15 cellular contexts compared by ENCODE assay signal in the genomic region with DNA sequence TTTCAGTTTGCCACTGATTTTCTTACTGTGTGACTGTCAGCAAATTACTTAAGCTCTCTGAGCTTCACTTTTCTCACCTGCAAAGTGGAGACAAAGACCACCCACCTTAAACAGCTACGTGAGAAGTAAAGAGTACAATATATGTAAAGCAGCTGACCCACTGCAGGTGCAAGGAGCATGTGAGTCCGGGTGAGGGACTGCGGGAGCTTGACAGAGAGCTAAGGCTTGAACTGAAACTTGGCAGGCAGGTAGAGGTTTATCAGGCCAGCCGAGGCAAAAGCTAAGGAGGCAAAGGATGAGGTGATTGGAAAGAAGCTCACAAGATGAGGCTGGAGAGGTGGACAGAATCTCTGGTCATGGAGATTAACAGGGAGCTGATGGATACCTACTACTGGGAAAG. TPM values are rescaled to one million over a fixed set of nuclear protein-coding genes. Genes with fewer than 3 reads are reported as not detected.
DNase-seq lines count a peak whose midpoint lies in the region; ATAC-seq, FAIRE-seq and TF ChIP-seq lines count a peak whose summit lies in the region.
"Had no signal": no experiment of that assay in that cellular context is flagged by ENCODE, and none has a peak within 500 bp of the region (broad histone marks: within the 10 kb centered on the region; RNA-seq: fewer than 3 reads in every experiment).

No MANE protein-coding gene starts in this region.

- DNase-seq in GM12891 (ENCODE audit: insufficient read length, low spot score) (no peak), endodermal cell (no peak)
- no peak for DNase-seq in stimulated activated effector memory CD8-positive, alpha-beta T cell treated with anti-CD3 and anti-CD28 coated beads, Interleukin-12 subunit alpha, Interleukin-12 subunit beta, amount 100 ng/mL, for 72 hours (ENCODE audit: low spot score in 2 of 2)
- no peak for DNase-seq in activated naive CD8-positive, alpha-beta T cell treated with anti-CD3 and anti-CD28 coated beads for 36 hours
- DNase-seq in activated CD4-positive, alpha-beta T cell treated with anti-CD3 and anti-CD28 coated beads, Interleukin-2, amount 50 U/mL, for 48 hours: no peak
- DNase-seq: CD4-positive, alpha-beta memory T cell; DMS53; HCEC 1CT; NCI-H1105; NCI-H2081 had no signal

- H3K36me3 ChIP-seq in HEK293 (ENCODE audit: control insufficient read depth in 2 of 2, insufficient read depth in 1 of 2, low read length in 2 of 2) (no peaks in the 10 kb centered on the region), endodermal cell (ENCODE audit: control insufficient read depth, insufficient read depth, low read length) (no peaks in the 10 kb centered on the region)
- H3K36me3 ChIP-seq: BLaER1 had no signal

- H3K9me3 ChIP-seq in HEK293 (ENCODE audit: control insufficient read depth, insufficient read depth, low read depth, low read length) (no peaks in the 10 kb centered on the region), endodermal cell (ENCODE audit: control insufficient read depth, low read length) (no peaks in the 10 kb centered on the region)
- H3K9me3 ChIP-seq: SJSA1 had no signal

- H3K4me1 ChIP-seq in HEK293 (ENCODE audit: control insufficient read depth, insufficient read depth, low read length) (peaks cover 9% of the 10 kb centered on the region), endodermal cell (ENCODE audit: control insufficient read depth, insufficient read depth, low read length) (peaks cover 7% of the 10 kb centered on the region)
- H3K4me1 ChIP-seq: BLaER1 had no signal

- no peak overlapping the region for H3K9ac ChIP-seq in endodermal cell (ENCODE audit: extremely low read depth, low read length, poor library complexity, severe bottlenecking)
- H3K9ac ChIP-seq: BLaER1 had no signal

- peaks cover 27% of the 10 kb centered on the region for H3K36me3 Mint-ChIP-seq in activated T-helper 17 cell treated with anti-CD3 and anti-CD28 coated beads, Interleukin-2, amount 50 U/mL, for 72 hours (ENCODE audit: low read depth)
- peaks cover 7% of the 10 kb centered on the region for H3K36me3 Mint-ChIP-seq in stimulated activated effector memory CD8-positive, alpha-beta T cell treated with anti-CD3 and anti-CD28 coated beads, Interleukin-12 subunit alpha, Interleukin-12 subunit beta, amount 100 ng/mL, for 72 hours
- H3K36me3 Mint-ChIP-seq in activated naive CD8-positive, alpha-beta T cell treated with anti-CD3 and anti-CD28 coated beads for 36 hours: peaks cover 5% of the 10 kb centered on the region
- H3K36me3 Mint-ChIP-seq in endodermal cell (ENCODE audit: low read depth): no peaks in the 10 kb centered on the region

- no peaks in the 10 kb centered on the region for H3K27me3 ChIP-seq in endodermal cell (ENCODE audit: control insufficient read depth, insufficient read depth, low read length, poor library complexity, severe bottlenecking)
- H3K27me3 ChIP-seq: BLaER1, SJSA1 had no signal

- H3K27ac Mint-ChIP-seq in activated T-helper 17 cell treated with anti-CD3 and anti-CD28 coated beads, Interleukin-2, amount 50 U/mL, for 72 hours: peak overlapping the region; percentile 23
- peak overlapping the region; percentile 39 for H3K27ac Mint-ChIP-seq in stimulated activated effector memory CD8-positive, alpha-beta T cell treated with anti-CD3 and anti-CD28 coated beads, Interleukin-12 subunit alpha, Interleukin-12 subunit beta, amount 100 ng/mL, for 72 hours
- H3K27ac Mint-ChIP-seq in activated naive CD8-positive, alpha-beta T cell treated with anti-CD3 and anti-CD28 coated beads for 36 hours: no peak overlapping the region
- no peak overlapping the region for H3K27ac Mint-ChIP-seq in endodermal cell

- ATAC-seq in activated T-helper 17 cell treated with anti-CD3 and anti-CD28 coated beads, Interleukin-2, amount 50 U/mL, for 72 hours (replicated peaks): no peak
- no peak for ATAC-seq in stimulated activated effector memory CD8-positive, alpha-beta T cell treated with anti-CD3 and anti-CD28 coated beads, Interleukin-12 subunit alpha, Interleukin-12 subunit beta, amount 100 ng/mL, for 72 hours
- no peak for ATAC-seq in GM21723 (IDR thresholded peaks at IDR 0.05; ENCODE audit: unreplicated experiment)

- no peaks in the 10 kb centered on the region for H3K9me3 Mint-ChIP-seq in activated T-helper 17 cell treated with anti-CD3 and anti-CD28 coated beads, Interleukin-2, amount 50 U/mL, for 72 hours
- no peaks in the 10 kb centered on the region for H3K9me3 Mint-ChIP-seq in stimulated activated effector memory CD8-positive, alpha-beta T cell treated with anti-CD3 and anti-CD28 coated beads, Interleukin-12 subunit alpha, Interleukin-12 subunit beta, amount 100 ng/mL, for 72 hours
- H3K9me3 Mint-ChIP-seq in activated naive CD8-positive, alpha-beta T cell treated with anti-CD3 and anti-CD28 coated beads for 36 hours: no peaks in the 10 kb centered on the region
- peaks cover 5% of the 10 kb centered on the region for H3K9me3 Mint-ChIP-seq in endodermal cell

- peak; percentile 71 for FAIRE-seq in GM12891 (lab: Jason Lieb, UNC)

- POLR2A ChIA-PET in HEK293 (lab: Yijun Ruan, JAX): no interaction called here

- no peaks in the 10 kb centered on the region for H3K27me3 Mint-ChIP-seq in activated T-helper 17 cell treated with anti-CD3 and anti-CD28 coated beads, Interleukin-2, amount 50 U/mL, for 72 hours
- peaks cover 3% of the 10 kb centered on the region for H3K27me3 Mint-ChIP-seq in activated naive CD8-positive, alpha-beta T cell treated with anti-CD3 and anti-CD28 coated beads for 36 hours
- no peaks in the 10 kb centered on the region for H3K27me3 Mint-ChIP-seq in endodermal cell (ENCODE audit: insufficient read depth)
- H3K27me3 Mint-ChIP-seq: CD4-positive, alpha-beta memory T cell had no signal

- no peak for TF ChIP-seq POLR2A in GM12891 (IDR thresholded peaks at IDR 0.05; ENCODE audit: low read depth, low read length)

- CTCF ChIA-PET in HEK293 (lab: Yijun Ruan, JAX): interaction anchor here (0.6 kb wide), 1 partner anchor 48 kb away, joined by 3 read pairs; no protein-coding TSS in a partner anchor

- TF ChIP-seq CTCF in HEK293 (tag by site-specific recombination; IDR thresholded peaks at IDR 0.05) (no peak), endodermal cell (conservative IDR thresholded peaks at IDR 0.05) (no peak)

- H3K4me3 ChIP-seq in HEK293 (ENCODE audit: low read depth, low read length) (no peak overlapping the region), endodermal cell (ENCODE audit: low read length) (no peak overlapping the region)
- H3K4me3 ChIP-seq: BLaER1, SJSA1 had no signal

- no peak overlapping the region for H3K4me3 Mint-ChIP-seq in activated T-helper 17 cell treated with anti-CD3 and anti-CD28 coated beads, Interleukin-2, amount 50 U/mL, for 72 hours
- no peak overlapping the region for H3K4me3 Mint-ChIP-seq in stimulated activated effector memory CD8-positive, alpha-beta T cell treated with anti-CD3 and anti-CD28 coated beads, Interleukin-12 subunit alpha, Interleukin-12 subunit beta, amount 100 ng/mL, for 72 hours
- no peak overlapping the region for H3K4me3 Mint-ChIP-seq in activated naive CD8-positive, alpha-beta T cell treated with anti-CD3 and anti-CD28 coated beads for 36 hours
- no peak overlapping the region for H3K4me3 Mint-ChIP-seq in endodermal cell
- H3K4me3 Mint-ChIP-seq: CD4-positive, alpha-beta memory T cell had no signal

- H3K27ac ChIP-seq in HEK293 (ENCODE audit: extremely low read depth, low read depth, low read length) (no peak overlapping the region), endodermal cell (ENCODE audit: low read depth, low read length) (no peak overlapping the region)
- H3K27ac ChIP-seq: BLaER1, SJSA1 had no signal

- peaks cover 19% of the 10 kb centered on the region for H3K4me1 Mint-ChIP-seq in activated T-helper 17 cell treated with anti-CD3 and anti-CD28 coated beads, Interleukin-2, amount 50 U/mL, for 72 hours
- peaks cover 46% of the 10 kb centered on the region for H3K4me1 Mint-ChIP-seq in stimulated activated effector memory CD8-positive, alpha-beta T cell treated with anti-CD3 and anti-CD28 coated beads, Interleukin-12 subunit alpha, Interleukin-12 subunit beta, amount 100 ng/mL, for 72 hours
- H3K4me1 Mint-ChIP-seq in activated naive CD8-positive, alpha-beta T cell treated with anti-CD3 and anti-CD28 coated beads for 36 hours: peaks cover 7% of the 10 kb centered on the region
- H3K4me1 Mint-ChIP-seq in endodermal cell: peaks cover 23% of the 10 kb centered on the region

- 70 to 92% methylated on average over 2 to 4 of the region's 4 CpGs for WGBS in endodermal cell (ENCODE audit: insufficient coverage in 1 of 2, insufficient read length in 1 of 2), 2 experiments

TF ChIP-seq in GM12891, 5 proteins besides CTCF, POLR2A, EP300 and RAD21:
- TF ChIP-seq TAF1 (IDR thresholded peaks at IDR 0.05; ENCODE audit: low read depth, low read length) (no peak), PAX5 (IDR thresholded peaks at IDR 0.05; ENCODE audit: insufficient read depth, low read length, severe bottlenecking) (no peak)
TF ChIP-seq in GM12891: peak in this region for 0.

TF ChIP-seq in HEK293, 187 proteins besides CTCF, POLR2A, EP300 and RAD21:
- TF ChIP-seq ZNF768 (tag by site-specific recombination; IDR thresholded peaks at IDR 0.05): 0 out of 2 replicates have a peak, but pooled peaks have one; percentile 43
- TF ChIP-seq ZNF660 (tag by site-specific recombination; IDR thresholded peaks at IDR 0.05): no peak

RNA-seq across cellular contexts. Expression of gene NIBAN1, which starts 36.6 kb away (rescaled TPM):
- 17.5 TPM for polyA plus RNA-seq in GM12891 (2012; ENCODE audit: low read depth, missing spikeins)
- 10 to 100 TPM; 23.7 to 58.8 TPM for total RNA-seq in activated T-helper 17 cell treated with anti-CD3 and anti-CD28 coated beads, Interleukin-2, amount 50 U/mL, for 72 hours
- total RNA-seq in activated naive CD8-positive, alpha-beta T cell treated with anti-CD3 and anti-CD28 coated beads for 36 hours: 1 to 10 TPM; 7.9 to 8.1 TPM
- 1 to 10 TPM; 4.8 to 5.1 TPM for total RNA-seq in endodermal cell
- 1.4 TPM for polyA plus RNA-seq in endodermal cell (2013, experiment 1 of 2)
- polyA plus RNA-seq in endodermal cell (2013, experiment 2 of 2): 1.2 TPM

Comparison
In these comparisons a context has a peak if more than half of its experiments do, and no peak if none do; other contexts are left out.
1. H3K27ac Mint-ChIP-seq: peak in activated T-helper 17 cell treated with anti-CD3 and anti-CD28 coated beads, Interleukin-2, amount 50 U/mL, for 72 hours (single experiment) and stimulated activated effector memory CD8-positive, alpha-beta T cell treated with anti-CD3 and anti-CD28 coated beads, Interleukin-12 subunit alpha, Interleukin-12 subunit beta, amount 100 ng/mL, for 72 hours (single experiment); none in activated naive CD8-positive, alpha-beta T cell treated with anti-CD3 and anti-CD28 coated beads for 36 hours (single experiment) and endodermal cell (single experiment).